ENCODE assay signal across 8 cellular contexts in genomic region chr6:106520711-106521367, GRCh38.
DNase-seq lines count a peak whose midpoint lies in the region; ATAC-seq and TF ChIP-seq lines count a peak whose summit lies in the region.

No MANE protein-coding gene starts in this region.

- no peak for TF ChIP-seq CTCF in GM10266 (IDR thresholded peaks at IDR 0.05; ENCODE audit: control insufficient read depth, insufficient read depth, low read depth, missing control alignments)
- TF ChIP-seq CTCF in progenitor cell of endocrine pancreas (IDR thresholded peaks at IDR 0.05; ENCODE audit: unreplicated experiment): no peak

- intact Hi-C loops in naive thymus-derived CD4-positive, alpha-beta T cell (cut with micrococcal nuclease): loop anchor here (1.0 to 10.0 kb wide), 17 partner anchors 7 to 1666 kb away; partner anchors contain the start of genes SCML4 (in 2 of the 2), ATG5 (in 1 of the 2), BEND3 (in 1 of the 2) and HACE1 (in 1 of the 2)

- POLR2A ChIA-PET in naive thymus-derived CD4-positive, alpha-beta T cell (lab: Charles Lee): interaction anchor here (1.2 to 9.3 kb wide), 7 partner anchors 9 to 23 kb away, joined by 4 to 173 read pairs (median 7); no protein-coding TSS in a partner anchor

- peak overlapping the region; percentile 86 for H3K27ac ChIP-seq in naive thymus-derived CD4-positive, alpha-beta T cell (ENCODE audit: low read depth, low read length)

- ATAC-seq in HG02571 (IDR thresholded peaks at IDR 0.05; ENCODE audit: unreplicated experiment): peak; percentile 64
- ATAC-seq in activated T-cell treated with anti-CD3 and anti-CD28 coated beads, Interleukin-2, amount 50 U/mL, for 72 hours (replicated peaks in 1 of 2): peak; percentile 75 to 77
- peak; percentile 87 for ATAC-seq in naive thymus-derived CD4-positive, alpha-beta T cell

- H3K27me3 Mint-ChIP-seq in activated T-cell treated with anti-CD3 and anti-CD28 coated beads, Interleukin-2, amount 50 U/mL, for 72 hours (ENCODE audit: low read depth): no peaks in the 10 kb centered on the region
- no peaks in the 10 kb centered on the region for H3K27me3 Mint-ChIP-seq in naive thymus-derived CD4-positive, alpha-beta T cell
- H3K27me3 Mint-ChIP-seq in progenitor cell of endocrine pancreas: peaks cover 17% of the 10 kb centered on the region

- DNase-seq in GM10266 (ENCODE audit: extremely low spot score) (peak; percentile 72), NOMO-1 treated with DMSO at 0.1 percent for 48 hours (lab: John Stamatoyannopoulos, UW; ENCODE audit: unreplicated experiment) (peak; percentile 86), HCEC 1CT (no peak), HK-2 (ENCODE audit: unreplicated experiment) (no peak), progenitor cell of endocrine pancreas (ENCODE audit: low spot score, unreplicated experiment) (no peak)
- peak; percentile 84 to 87 for DNase-seq in activated T-cell treated with anti-CD3 and anti-CD28 coated beads, Interleukin-2, amount 50 U/mL, for 72 hours
- DNase-seq in naive thymus-derived CD4-positive, alpha-beta T cell: peak in 8 of 9 donors; percentile 74 to 94 (median 92)

- peak overlapping the region; percentile 69 for H3K4me3 ChIP-seq in naive thymus-derived CD4-positive, alpha-beta T cell (ENCODE audit: low read length)

- H3K36me3 ChIP-seq in naive thymus-derived CD4-positive, alpha-beta T cell (ENCODE audit: control insufficient read depth in 2 of 3, insufficient read depth in 3 of 3, low read length in 3 of 3): no peaks in the 10 kb centered on the region

- H3K9me3 Mint-ChIP-seq in activated T-cell treated with anti-CD3 and anti-CD28 coated beads, Interleukin-2, amount 50 U/mL, for 72 hours: no peaks in the 10 kb centered on the region
- H3K9me3 Mint-ChIP-seq in naive thymus-derived CD4-positive, alpha-beta T cell: no peaks in the 10 kb centered on the region
- no peaks in the 10 kb centered on the region for H3K9me3 Mint-ChIP-seq in progenitor cell of endocrine pancreas (ENCODE audit: low read depth)

- peak overlapping the region; percentile 100 for H3K27ac Mint-ChIP-seq in activated T-cell treated with anti-CD3 and anti-CD28 coated beads, Interleukin-2, amount 50 U/mL, for 72 hours
- H3K27ac Mint-ChIP-seq in naive thymus-derived CD4-positive, alpha-beta T cell: peak overlapping the region; percentile 92 to 99 (median 95)
- no peak overlapping the region for H3K27ac Mint-ChIP-seq in progenitor cell of endocrine pancreas

- H3K27me3 ChIP-seq in naive thymus-derived CD4-positive, alpha-beta T cell (ENCODE audit: control insufficient read depth in 2 of 2, insufficient read depth in 2 of 2, low read length in 2 of 2): no peaks in the 10 kb centered on the region

- peaks cover 3 to 8% of the 10 kb centered on the region in 2 donors for H3K36me3 Mint-ChIP-seq in activated T-cell treated with anti-CD3 and anti-CD28 coated beads, Interleukin-2, amount 50 U/mL, for 72 hours (ENCODE audit: insufficient read depth in 2 of 2)
- H3K36me3 Mint-ChIP-seq in naive thymus-derived CD4-positive, alpha-beta T cell: peaks cover 0 to 15% (median 0%) of the 10 kb centered on the region in 5 donors
- no peaks in the 10 kb centered on the region for H3K36me3 Mint-ChIP-seq in progenitor cell of endocrine pancreas (ENCODE audit: insufficient read depth)

- CTCF ChIA-PET in naive thymus-derived CD4-positive, alpha-beta T cell (lab: Charles Lee): interaction anchor here (1.8 to 8.0 kb wide), 2 partner anchors 8 to 11 kb away, joined by 7 to 74 read pairs; no protein-coding TSS in a partner anchor

- peak overlapping the region; percentile 81 to 94 for H3K4me3 Mint-ChIP-seq in activated T-cell treated with anti-CD3 and anti-CD28 coated beads, Interleukin-2, amount 50 U/mL, for 72 hours
- H3K4me3 Mint-ChIP-seq in naive thymus-derived CD4-positive, alpha-beta T cell: peak overlapping the region; percentile 82 to 96 (median 93)
- H3K4me3 Mint-ChIP-seq in progenitor cell of endocrine pancreas (ENCODE audit: low read depth): no peak overlapping the region

- no peaks in the 10 kb centered on the region for H3K9me3 ChIP-seq in naive thymus-derived CD4-positive, alpha-beta T cell (ENCODE audit: control insufficient read depth in 2 of 3, low read length in 3 of 3)

- peaks cover 97% of the 10 kb centered on the region for H3K4me1 Mint-ChIP-seq in activated T-cell treated with anti-CD3 and anti-CD28 coated beads, Interleukin-2, amount 50 U/mL, for 72 hours (ENCODE audit: low read depth)
- H3K4me1 Mint-ChIP-seq in naive thymus-derived CD4-positive, alpha-beta T cell: peaks cover 40 to 87% (median 74%) of the 10 kb centered on the region in 7 donors
- H3K4me1 Mint-ChIP-seq in progenitor cell of endocrine pancreas (ENCODE audit: low read depth): peaks cover 5% of the 10 kb centered on the region

- H3K4me1 ChIP-seq in naive thymus-derived CD4-positive, alpha-beta T cell (ENCODE audit: control insufficient read depth in 2 of 2, insufficient read depth in 2 of 2, low read length in 2 of 2): peaks cover 36 to 44% of the 10 kb centered on the region in 2 donors

Comparison
In these comparisons a context has a peak if more than half of its experiments do, and no peak if none do; other contexts are left out.
1. DNase-seq: peak in GM10266 (single experiment), NOMO-1 treated with DMSO at 0.1 percent for 48 hours (single experiment), activated T-cell treated with anti-CD3 and anti-CD28 coated beads, Interleukin-2, amount 50 U/mL, for 72 hours (2 of 2) and naive thymus-derived CD4-positive, alpha-beta T cell (8 of 9); none in HCEC 1CT (single experiment), HK-2 (single experiment) and progenitor cell of endocrine pancreas (single experiment).
2. Peak in every context shown above with its lines, with median percentiles within 50 percentile points of each other: ATAC-seq.